ENCODE assay signal across 20 cellular contexts in genomic region chr2:104547251-104547650, GRCh38.
"Had no signal": no experiment of that assay in that cellular context is flagged by ENCODE, and none has a peak within 500 bp of the region (broad histone marks: within the 10 kb centered on the region; RNA-seq: fewer than 3 reads in every experiment).

No MANE protein-coding gene starts in this region.

- H3K27me3 ChIP-seq: hepatocyte, right lobe of liver, suprapubic skin, thyroid gland, uterus had no signal

- DNase-seq: dermis blood vessel endothelial cell; erythroblast; foreskin melanocyte; left colon; mesendoderm; naive B cell; nephron progenitor cell; psoas muscle; retina; right lobe of liver; stimulated activated CD4-positive, alpha-beta T cell treated with anti-CD3 and anti-CD28 coated beads, Interleukin-4, amount 100 ng/mL, for 1 hour; stimulated activated CD8-positive, alpha-beta memory T cell treated with anti-CD3 and anti-CD28 coated beads, Interleukin-4, amount 100 ng/mL, for 48 hours; stimulated activated naive CD8-positive, alpha-beta T cell treated with anti-CD3 and anti-CD28 coated beads, Interleukin-15, Interleukin-2, amounts not matched to agents 100 U/mL and 50 U/mL, for 24 hours; thyroid gland; uterus had no signal

- H3K27ac ChIP-seq: hepatocyte, parathyroid adenoma, psoas muscle, right lobe of liver, suprapubic skin, thyroid gland, uterus had no signal

- ATAC-seq: left colon; psoas muscle; right lobe of liver; stimulated activated effector memory CD8-positive, alpha-beta T cell treated with anti-CD3 and anti-CD28 coated beads, Interleukin-12 subunit alpha, Interleukin-12 subunit beta, amount 100 ng/mL, for 72 hours; stimulated activated naive CD8-positive, alpha-beta T cell treated with anti-CD3 and anti-CD28 coated beads, Interleukin-15, Interleukin-2, amounts not matched to agents 100 U/mL and 50 U/mL, for 24 hours had no signal

- H3K4me1 Mint-ChIP-seq: naive B cell; nephron progenitor cell; stimulated activated effector memory CD8-positive, alpha-beta T cell treated with anti-CD3 and anti-CD28 coated beads, Interleukin-12 subunit alpha, Interleukin-12 subunit beta, amount 100 ng/mL, for 72 hours had no signal

- H3K27ac Mint-ChIP-seq: naive B cell; nephron progenitor cell; stimulated activated effector memory CD8-positive, alpha-beta T cell treated with anti-CD3 and anti-CD28 coated beads, Interleukin-12 subunit alpha, Interleukin-12 subunit beta, amount 100 ng/mL, for 72 hours; type B pancreatic cell had no signal

- H3K9me3 Mint-ChIP-seq: nephron progenitor cell, type B pancreatic cell had no signal

- H3K4me1 ChIP-seq: parathyroid adenoma, psoas muscle, right lobe of liver, suprapubic skin, thyroid gland, uterus had no signal

- H3K36me3 Mint-ChIP-seq: naive B cell; stimulated activated effector memory CD8-positive, alpha-beta T cell treated with anti-CD3 and anti-CD28 coated beads, Interleukin-12 subunit alpha, Interleukin-12 subunit beta, amount 100 ng/mL, for 72 hours; type B pancreatic cell had no signal

- H3K36me3 ChIP-seq: right lobe of liver, suprapubic skin, thyroid gland, uterus had no signal

- H3K27me3 Mint-ChIP-seq: naive B cell had no signal

- H3K4me3 ChIP-seq: hepatocyte, psoas muscle, right lobe of liver, suprapubic skin, thyroid gland, uterus had no signal

- H3K9me3 ChIP-seq: psoas muscle, right lobe of liver, suprapubic skin, thyroid gland, uterus had no signal

- H3K4me3 Mint-ChIP-seq: naive B cell; nephron progenitor cell; stimulated activated effector memory CD8-positive, alpha-beta T cell treated with anti-CD3 and anti-CD28 coated beads, Interleukin-12 subunit alpha, Interleukin-12 subunit beta, amount 100 ng/mL, for 72 hours; type B pancreatic cell had no signal
